8 cellular contexts compared by ENCODE assay signal in the genomic region with DNA sequence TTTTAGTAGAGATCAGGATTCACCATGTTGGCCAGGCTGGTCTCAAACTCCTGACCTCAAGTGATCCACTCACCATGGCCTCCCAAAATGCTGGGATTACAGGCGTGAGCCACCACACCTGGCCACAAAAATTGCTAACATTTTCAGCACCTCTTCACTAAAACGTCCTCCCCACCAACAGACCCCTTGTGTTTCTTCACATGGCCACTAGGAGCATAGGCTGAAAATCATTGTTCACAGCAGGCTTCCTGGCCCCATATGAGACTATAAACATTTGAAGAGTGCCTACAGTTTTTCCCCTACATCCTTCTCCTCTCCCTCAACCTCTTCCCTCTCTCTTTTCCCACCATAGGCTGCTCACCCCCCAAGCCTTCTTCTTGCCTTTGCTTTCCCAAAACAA. TPM values are rescaled to one million over a fixed set of nuclear protein-coding genes. Genes with fewer than 3 reads are reported as not detected.
DNase-seq lines count a peak whose midpoint lies in the region; ATAC-seq and TF ChIP-seq lines count a peak whose summit lies in the region.

No MANE protein-coding gene starts in this region.

- no peak overlapping the region for H3K9ac ChIP-seq in OCI-LY1 (ENCODE audit: low read length)

- no peak overlapping the region for H3K4me3 Mint-ChIP-seq in stimulated activated naive CD8-positive, alpha-beta T cell treated with anti-CD3 and anti-CD28 coated beads, Interleukin-15, amount 100 ng/mL, for 72 hours

- H3K4me3 ChIP-seq in OCI-LY1 (ENCODE audit: low read depth, low read length, poor library complexity, severe bottlenecking), result no peak overlapping the region
- no peak overlapping the region for H3K4me3 ChIP-seq in epithelial cell of proximal tubule (ENCODE audit: low read depth, low read length)

- no peak overlapping the region for H3K4me2 ChIP-seq in OCI-LY1 (ENCODE audit: low read length)

- H3K9me2 ChIP-seq in OCI-LY1 (ENCODE audit: low read depth, low read length), result no peaks in the 10 kb centered on the region

- H3K9me3 Mint-ChIP-seq in stimulated activated naive CD8-positive, alpha-beta T cell treated with anti-CD3 and anti-CD28 coated beads, Interleukin-15, amount 100 ng/mL, for 72 hours, result no peaks in the 10 kb centered on the region

- no peaks in the 10 kb centered on the region for H3K4me1 Mint-ChIP-seq in stimulated activated naive CD8-positive, alpha-beta T cell treated with anti-CD3 and anti-CD28 coated beads, Interleukin-15, amount 100 ng/mL, for 72 hours

- H2AFZ ChIP-seq in OCI-LY1 (ENCODE audit: low read length), result no peak overlapping the region; the same call in 1 of the 2 replicates

- peak in 1 of 2 donors; percentile 18 for DNase-seq in stimulated activated naive CD8-positive, alpha-beta T cell treated with anti-CD3 and anti-CD28 coated beads, Interleukin-15, amount 100 ng/mL, for 72 hours
- no peak for DNase-seq in stimulated activated naive CD8-positive, alpha-beta T cell treated with anti-CD3 and anti-CD28 coated beads, Interleukin-15, Interleukin-2, amounts not matched to agents 100 U/mL and 50 U/mL, for 24 hours
- DNase-seq in epithelial cell of proximal tubule (ENCODE audit: low read depth), result no peak
- no peak for DNase-seq in substantia nigra (lab: John Stamatoyannopoulos, UW)
- no peak for DNase-seq in activated gamma-delta T cell treated with Interleukin-2 at 50 U/mL for 16 hours
- DNase-seq in hippocampal formation (lab: John Stamatoyannopoulos, UW), result no peak

- TF ChIP-seq CTCF in OCI-LY1 (IDR thresholded peaks at IDR 0.05; ENCODE audit: low read length) (peak; percentile 58), epithelial cell of proximal tubule (conservative IDR thresholded peaks at IDR 0.05; ENCODE audit: low read depth, low read length) (peak; percentile 65)

- no peak overlapping the region for H3K27ac Mint-ChIP-seq in stimulated activated naive CD8-positive, alpha-beta T cell treated with anti-CD3 and anti-CD28 coated beads, Interleukin-15, amount 100 ng/mL, for 72 hours

- H4K20me1 ChIP-seq in OCI-LY1 (ENCODE audit: insufficient read depth, low read length), result no peaks in the 10 kb centered on the region

- no peaks in the 10 kb centered on the region for H3K36me3 ChIP-seq in OCI-LY1 (ENCODE audit: insufficient read depth, low read length)

- H3K27ac ChIP-seq in OCI-LY1 (ENCODE audit: low read depth, low read length, poor library complexity, severe bottlenecking) (no peak overlapping the region), substantia nigra (ENCODE audit: low read depth, low read length, poor library complexity, severe bottlenecking) (no peak overlapping the region)

- no peaks in the 10 kb centered on the region for H3K27me3 Mint-ChIP-seq in stimulated activated naive CD8-positive, alpha-beta T cell treated with anti-CD3 and anti-CD28 coated beads, Interleukin-15, amount 100 ng/mL, for 72 hours

- no peaks in the 10 kb centered on the region for H3K4me1 ChIP-seq in OCI-LY1 (ENCODE audit: insufficient read depth, low read length, severe bottlenecking)

- ATAC-seq in stimulated activated naive CD8-positive, alpha-beta T cell treated with anti-CD3 and anti-CD28 coated beads, Interleukin-15, amount 100 ng/mL, for 72 hours, result peak; percentile 75
- ATAC-seq in stimulated activated naive CD8-positive, alpha-beta T cell treated with anti-CD3 and anti-CD28 coated beads, Interleukin-15, Interleukin-2, amounts not matched to agents 100 U/mL and 50 U/mL, for 24 hours, result no peak
- no peak for ATAC-seq in HG02610 (IDR thresholded peaks at IDR 0.05; ENCODE audit: unreplicated experiment)

- H3F3A ChIP-seq in OCI-LY1 (ENCODE audit: insufficient read depth, low read length), result no peaks in the 10 kb centered on the region

- H3K27me3 ChIP-seq in OCI-LY1 (ENCODE audit: insufficient read depth, low read length), result no peaks in the 10 kb centered on the region

- no peaks in the 10 kb centered on the region for H3K79me2 ChIP-seq in OCI-LY1 (ENCODE audit: insufficient read depth, low read length)

- H3K9me3 ChIP-seq in OCI-LY1 (ENCODE audit: low read length), result no peaks in the 10 kb centered on the region

RNA-seq across cellular contexts. Expression of a gene that starts 28.0 kb away (rescaled TPM):
- 136 and 223 TPM in 2 replicates for total RNA-seq in epithelial cell of proximal tubule

RNA-seq across cellular contexts. Expression of a gene that starts 47.5 kb away (rescaled TPM):
- total RNA-seq in epithelial cell of proximal tubule, result 19.8 and 28.6 TPM in 2 replicates
